ENCODE assay signal across 18 cellular contexts in genomic region chr3:105406268-105406667, GRCh38. TPM values are rescaled to one million over a fixed set of nuclear protein-coding genes. Genes with fewer than 3 reads are reported as not detected.
DNase-seq lines count a peak whose midpoint lies in the region; ATAC-seq, FAIRE-seq and TF ChIP-seq lines count a peak whose summit lies in the region.
"Had no signal": no experiment of that assay in that cellular context is flagged by ENCODE, and none has a peak within 500 bp of the region (broad histone marks: within the 10 kb centered on the region; RNA-seq: fewer than 3 reads in every experiment).

No MANE protein-coding gene starts in this region.

- CTCF ChIA-PET in GM12878 (lab: Yijun Ruan, JAX) = no interaction called here

- RAD21 ChIA-PET in GM12878 (lab: Charles Lee; ENCODE audit: unreplicated experiment) = no interaction called here

- H3K9me3 Mint-ChIP-seq in progenitor cell of endocrine pancreas (ENCODE audit: low read depth) = peaks cover 38% of the 10 kb centered on the region
- peaks cover 62% of the 10 kb centered on the region for H3K9me3 Mint-ChIP-seq in mesothelial cell of epicardium

- 48% methylated on average over 2 of the region's 2 CpGs for WGBS in GM12878 (ENCODE audit: insufficient coverage, insufficient replicate concordance, low lambda C conversion rate, missing lambda C conversion rate)

- no peaks in the 10 kb centered on the region for H3K4me1 ChIP-seq in GM12878 (ENCODE audit: control insufficient read depth, insufficient read depth, low read length)

- no peak overlapping the region for H3K9ac ChIP-seq in GM12878 (ENCODE audit: control insufficient read depth, insufficient read depth, low read length)
- H3K9ac ChIP-seq: GM23248 had no signal

- peak overlapping the region; percentile 95 for H3K27ac Mint-ChIP-seq in progenitor cell of endocrine pancreas
- H3K27ac Mint-ChIP-seq in mesothelial cell of epicardium = no peak overlapping the region
- H3K27ac Mint-ChIP-seq: CD4-positive, alpha-beta memory T cell had no signal

- peak; percentile 21; the same call in 1 of the 3 replicates for ATAC-seq in GM12878

- no peaks in the 10 kb centered on the region for H3K79me2 ChIP-seq in GM12878 (ENCODE audit: control insufficient read depth, insufficient read depth, low read length)

- intact Hi-C loops in GM12878 (cut with micrococcal nuclease; ENCODE audit: unreplicated experiment) = no loop called here

- H4K20me1 ChIP-seq in GM12878 (ENCODE audit: control insufficient read depth, insufficient read depth) = no peaks in the 10 kb centered on the region

- no peak for TF ChIP-seq CTCF in GM12878 (IDR thresholded peaks at IDR 0.05 in 2 of 3, conservative IDR thresholded peaks at IDR 0.05 in 1 of 3; ENCODE audit: control insufficient read depth in 2 of 3, extremely low read depth in 1 of 3, insufficient read depth in 1 of 3, low read depth in 3 of 3, low read length in 3 of 3)
- TF ChIP-seq CTCF in progenitor cell of endocrine pancreas (IDR thresholded peaks at IDR 0.05; ENCODE audit: unreplicated experiment) = no peak
- no peak for TF ChIP-seq CTCF in mesothelial cell of epicardium (IDR thresholded peaks at IDR 0.05; ENCODE audit: unreplicated experiment)

- H2AFZ ChIP-seq in GM12878 (ENCODE audit: control insufficient read depth, low read depth, low read length) = no peak overlapping the region
- H2AFZ ChIP-seq: GM23248 had no signal

- no peak overlapping the region for H3K4me2 ChIP-seq in GM12878 (ENCODE audit: control insufficient read depth, insufficient read depth)

- no peak overlapping the region for H3K4me3 ChIP-seq in GM12878
- H3K4me3 ChIP-seq: GM23248 had no signal

- H3K4me3 Mint-ChIP-seq in progenitor cell of endocrine pancreas (ENCODE audit: low read depth) (no peak overlapping the region), mesothelial cell of epicardium (no peak overlapping the region)
- H3K4me3 Mint-ChIP-seq: CD4-positive, alpha-beta memory T cell had no signal

- H3K36me3 Mint-ChIP-seq in progenitor cell of endocrine pancreas (ENCODE audit: insufficient read depth) (peaks cover 22% of the 10 kb centered on the region), mesothelial cell of epicardium (peaks cover 34% of the 10 kb centered on the region)

- no peaks in the 10 kb centered on the region for H3K27me3 ChIP-seq in GM12878 (replicated peaks in 1 of 2; ENCODE audit: control insufficient read depth in 2 of 2, insufficient read depth in 2 of 2, low read length in 1 of 2)

- BruUV-seq in GM12878 (replicated peaks; lab: Mats Ljungman, UMichigan) = no TSS peak

- H3K4me1 Mint-ChIP-seq in progenitor cell of endocrine pancreas (ENCODE audit: low read depth) (peaks cover 19% of the 10 kb centered on the region), mesothelial cell of epicardium (peaks cover 5% of the 10 kb centered on the region)
- H3K4me1 Mint-ChIP-seq: CD4-positive, alpha-beta memory T cell had no signal

- H3K27ac ChIP-seq in GM12878 (ENCODE audit: control insufficient read depth, insufficient read depth) = no peak overlapping the region
- H3K27ac ChIP-seq: GM23248 had no signal

- TF ChIP-seq POLR2A in GM12878 (IDR thresholded peaks at IDR 0.05; ENCODE audit: low read depth, low read length) = no peak

- H3K27me3 Mint-ChIP-seq in progenitor cell of endocrine pancreas (no peaks in the 10 kb centered on the region), mesothelial cell of epicardium (ENCODE audit: low read depth) (no peaks in the 10 kb centered on the region)
- H3K27me3 Mint-ChIP-seq: CD4-positive, alpha-beta memory T cell had no signal

- peaks cover 8% of the 10 kb centered on the region; the same call in 2 of the 3 replicates for H3K9me3 ChIP-seq in GM12878 (replicated peaks; ENCODE audit: control insufficient read depth, insufficient read depth, low read length)

- SMC1A ChIA-PET in GM12878 (lab: Charles Lee; ENCODE audit: uncharacterized antibody, unreplicated experiment) = interaction anchor here (0.7 to 1.3 kb wide), 2 partner anchors 11 to 20 kb away, joined by 3 to 4 read pairs; no protein-coding TSS in a partner anchor

- POLR2A ChIA-PET in GM12878 (lab: Charles Lee) = no interaction called here

- peaks cover 0 to 5% of the 10 kb centered on the region in 2 experiments; a peak in 2 of 4 replicates for H3K36me3 ChIP-seq in GM12878 (ENCODE audit: control insufficient read depth in 2 of 2, insufficient read depth in 2 of 2, low read length in 1 of 2)

- in situ Hi-C loops in GM12878 (cut with MboI) = no loop called here

- peak; percentile 77 for FAIRE-seq in RCC 7860 (lab: Jason Lieb, UNC)
- no peak for FAIRE-seq in GM12878 (lab: Jason Lieb, UNC)
- FAIRE-seq: GM19239, H1 had no signal

- TF ChIP-seq EP300 in GM12878 (IDR thresholded peaks at IDR 0.05; ENCODE audit: borderline replicate concordance in 1 of 2, control insufficient read depth in 1 of 2, low read depth in 2 of 2, low read length in 2 of 2) = no peak

- DNase-seq in RCC 7860 (ENCODE audit: low spot score) (no peak), GM12878 (ENCODE audit: low read depth, low spot score) (no peak), kidney tubule cell (ENCODE audit: low spot score) (peak; percentile 39), progenitor cell of endocrine pancreas (ENCODE audit: low spot score, unreplicated experiment) (no peak), mesothelial cell of epicardium (ENCODE audit: low spot score in 2 of 2, unreplicated experiment in 2 of 2) (no peak), EL (no peak), nucleus accumbens (lab: John Stamatoyannopoulos, UW) (no peak)
- DNase-seq: C1 segment of cervical spinal cord; Calu3; CD4-positive, alpha-beta memory T cell; COR-L47; DMS79; GF-D8; GM23248; H7; HCEC 1CT had no signal

- TF ChIP-seq RAD21 in GM12878 (IDR thresholded peaks at IDR 0.05; ENCODE audit: insufficient read depth, low read depth, low read length) = no peak

TF ChIP-seq in GM12878, 131 proteins besides CTCF, POLR2A, EP300 and RAD21:
- TF ChIP-seq, protein P1, sequence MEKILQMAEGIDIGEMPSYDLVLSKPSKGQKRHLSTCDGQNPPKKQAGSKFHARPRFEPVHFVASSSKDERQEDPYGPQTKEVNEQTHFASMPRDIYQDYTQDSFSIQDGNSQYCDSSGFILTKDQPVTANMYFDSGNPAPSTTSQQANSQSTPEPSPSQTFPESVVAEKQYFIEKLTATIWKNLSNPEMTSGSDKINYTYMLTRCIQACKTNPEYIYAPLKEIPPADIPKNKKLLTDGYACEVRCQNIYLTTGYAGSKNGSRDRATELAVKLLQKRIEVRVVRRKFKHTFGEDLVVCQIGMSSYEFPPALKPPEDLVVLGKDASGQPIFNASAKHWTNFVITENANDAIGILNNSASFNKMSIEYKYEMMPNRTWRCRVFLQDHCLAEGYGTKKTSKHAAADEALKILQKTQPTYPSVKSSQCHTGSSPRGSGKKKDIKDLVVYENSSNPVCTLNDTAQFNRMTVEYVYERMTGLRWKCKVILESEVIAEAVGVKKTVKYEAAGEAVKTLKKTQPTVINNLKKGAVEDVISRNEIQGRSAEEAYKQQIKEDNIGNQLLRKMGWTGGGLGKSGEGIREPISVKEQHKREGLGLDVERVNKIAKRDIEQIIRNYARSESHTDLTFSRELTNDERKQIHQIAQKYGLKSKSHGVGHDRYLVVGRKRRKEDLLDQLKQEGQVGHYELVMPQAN (conservative IDR thresholded peaks at IDR 0.05) = no peak
- TF ChIP-seq ZNF217 (IDR thresholded peaks at IDR 0.05) (no peak), SP1 (IDR thresholded peaks at IDR 0.05; ENCODE audit: low read depth, low read length) (no peak), SPI1 (IDR thresholded peaks at IDR 0.05; ENCODE audit: borderline replicate concordance, insufficient read depth, low read depth, low read length) (no peak), SREBF1 (IDR thresholded peaks at IDR 0.05; ENCODE audit: low read length) (no peak), STAT3 (IDR thresholded peaks at IDR 0.05; ENCODE audit: low read depth, low read length) (no peak), CEBPB (IDR thresholded peaks at IDR 0.05; ENCODE audit: borderline replicate concordance in 1 of 2, low read depth in 2 of 2, low read length in 2 of 2) (no peak), SMAD5 (IDR thresholded peaks at IDR 0.05; ENCODE audit: low read depth) (no peak), KAT2A (conservative IDR thresholded peaks at IDR 0.05; ENCODE audit: control insufficient read depth, low read depth, low read length) (no peak), SMAD1 (IDR thresholded peaks at IDR 0.05; ENCODE audit: low read depth, partially characterized antibody) (no peak), E2F4 (IDR thresholded peaks at IDR 0.05; ENCODE audit: low read depth, low read length) (no peak), SRF (IDR thresholded peaks at IDR 0.05; ENCODE audit: low read depth in 2 of 2, low read length in 2 of 2) (no peak)
TF ChIP-seq in GM12878: peak in this region for 0.

RNA-seq across cellular contexts. Expression of gene ALCAM, which starts 39.6 kb away (rescaled TPM):
- 103 and 111 TPM in 2 replicates for total RNA-seq in GM12878 (2013; cell fraction: nucleolus; rRNA removed)
- total RNA-seq in GM12878 (2014; rRNA removed) (37.2 and 44.0 TPM in 2 replicates), GM12878 (2014; rRNA removed; fragmentation: Illumina TruSeq; extraction: Trizol) (49.7 and 52.1 TPM in 2 replicates), GM12878 (2021) (35.0 and 36.0 TPM in 2 replicates), progenitor cell of endocrine pancreas (28.6 and 29.8 TPM in 2 replicates), mesothelial cell of epicardium (87.1 to 93.1 TPM (median 90.3 TPM) in 3 replicates)
- polyA plus RNA-seq in GM12878 (2011; ENCODE audit: low read depth) = 10.0 TPM
- polyA plus RNA-seq in GM12878 (2011; rRNA removed) (54.2 and 77.4 TPM in 2 replicates), GM12878 (2014; fragmentation: Illumina TruSeq; extraction: Trizol) (37.9 and 53.6 TPM in 2 replicates), GM12878 (2014; fragmentation: Nextera tagmentation; extraction: Ambion mirVana) (10 to 100 TPM; 12.2 to 16.2 TPM), GM12878 (2014; rRNA removed) (18.8 and 20.7 TPM in 2 replicates), GM12878 (2016; fragmentation: Nextera tagmentation; extraction: Ambion mirVana) (10 to 100 TPM; 27.5 to 29.2 TPM)
- polyA plus RNA-seq in GM12878 (2011; cell fraction: cytosol; rRNA removed) = 22.5 and 23.1 TPM in 2 replicates
- 31.0 and 45.6 TPM in 2 replicates for polyA plus RNA-seq in GM12878 (2011; cell fraction: nucleus; rRNA removed)
- 18.4 and 25.2 TPM in 2 replicates for polyA plus RNA-seq in GM12878 (2012)
- 61.7 and 118 TPM in 2 replicates for polyA minus RNA-seq in GM12878 (2011; rRNA and poly(A)+ RNA removed)
- polyA minus RNA-seq in GM12878 (2011; cell fraction: cytosol; rRNA and poly(A)+ RNA removed) = 27.9 and 28.1 TPM in 2 replicates
- 67.2 and 83.0 TPM in 2 replicates for polyA minus RNA-seq in GM12878 (2011; cell fraction: nucleus; rRNA and poly(A)+ RNA removed)
